In the genomic region with DNA sequence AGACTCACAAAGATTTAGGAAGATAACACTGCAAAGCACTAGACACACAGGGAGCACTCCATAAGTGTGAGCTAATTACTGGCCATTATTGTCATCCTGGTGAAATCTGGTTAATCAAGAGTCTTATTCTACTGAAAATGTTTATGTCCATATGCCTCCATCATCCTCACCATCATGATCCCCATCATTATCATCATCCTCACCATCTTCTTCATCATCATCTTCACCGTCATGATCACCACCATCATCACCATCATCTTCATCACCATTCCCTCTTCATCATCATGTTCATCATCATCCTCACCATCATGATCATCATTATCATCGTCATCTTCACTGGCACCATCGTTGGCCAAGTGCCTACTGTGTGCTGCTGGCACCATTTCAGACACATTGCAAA, we compare ENCODE assay signal across 13 cellular contexts.
"Had no signal": no experiment of that assay in that cellular context is flagged by ENCODE, and none has a peak within 500 bp of the region (broad histone marks: within the 10 kb centered on the region; RNA-seq: fewer than 3 reads in every experiment).

No MANE protein-coding gene starts in this region.

- H3K27ac Mint-ChIP-seq: activated B cell treated with CpG ODN at 0.5 μM for 24 hours; T-helper 2 cell treated with Interferon-gamma antibody and Interleukin-4, amounts not matched to agents 5 μg/mL and 100 μg/mL, for 36 hours had no signal

- ATAC-seq: esophagus mucosa, left lobe of liver had no signal

- H3K27me3 ChIP-seq: SJCRH30 had no signal

- DNase-seq: activated B cell treated with CpG ODN at 0.5 μM for 24 hours; activated CD4-positive, alpha-beta T cell treated with anti-CD3 and anti-CD28 coated beads, Interleukin-2, amount 50 U/mL, for 1 hour; dorsolateral prefrontal cortex; islet precursor cell; naive B cell; posterior cingulate gyrus; SJCRH30; stimulated activated CD4-positive, alpha-beta T cell treated with anti-CD3 and anti-CD28 coated beads, Interleukin-15, amount 100 ng/mL, for 24 hours; stimulated activated CD4-positive, alpha-beta T cell treated with anti-CD3 and anti-CD28 coated beads, Interleukin-4, amount 100 ng/mL, for 1 hour; trophoblast cell had no signal

- H3K36me3 ChIP-seq: SJCRH30 had no signal

- H3K4me3 Mint-ChIP-seq: activated B cell treated with CpG ODN at 0.5 μM for 24 hours, naive B cell had no signal

- H3K4me3 ChIP-seq: dorsolateral prefrontal cortex, SJCRH30 had no signal

- H3K27ac ChIP-seq: dorsolateral prefrontal cortex, SJCRH30 had no signal

- H3K4me1 ChIP-seq: SJCRH30 had no signal

- H3K9me3 ChIP-seq: SJCRH30 had no signal
